8 cellular contexts compared by ENCODE assay signal in genomic region chr1:169586395-169587255, GRCh38. TPM values are rescaled to one million over a fixed set of nuclear protein-coding genes. Genes with fewer than 3 reads are reported as not detected.
DNase-seq lines count a peak whose midpoint lies in the region; ATAC-seq, FAIRE-seq and TF ChIP-seq lines count a peak whose summit lies in the region.

F5 (minus strand) TSS chr1:169586481; CDS start chr1:169586386, 95 bp downstream.

- no peak within 1 kb of the TSS for H3K4me3 Mint-ChIP-seq in chondrocyte (ENCODE audit: unreplicated experiment)

- H3K27ac Mint-ChIP-seq in chondrocyte (ENCODE audit: unreplicated experiment) = peak within 1 kb of the TSS; percentile 41

- peaks cover 5% of the 10 kb centered on the region for H3K4me1 Mint-ChIP-seq in chondrocyte (ENCODE audit: low read depth)

- peak; percentile 81 for FAIRE-seq in GM18507 (lab: Jason Lieb, UNC)

- H3K9me3 Mint-ChIP-seq in chondrocyte (ENCODE audit: low read depth) = no peaks in the 10 kb centered on the region

- DNase-seq in 8988T (peak; percentile 57), GM18507 (ENCODE audit: extremely low spot score, insufficient read length, low read depth) (peak; percentile 39), NCI-H2227 treated with DMSO at 0.1 percent for 48 hours (lab: John Stamatoyannopoulos, UW) (peak; percentile 53), chondrocyte (ENCODE audit: low spot score) (no peak), left kidney (ENCODE audit: low read depth, low spot score) (peak; percentile 87)
- DNase-seq in activated CD4-positive, alpha-beta T cell treated with anti-CD3 and anti-CD28 coated beads for 4 hours = peak; percentile 74 to 82
- DNase-seq in stimulated activated CD4-positive, alpha-beta T cell treated with anti-CD3 and anti-CD28 coated beads, Interleukin-1b, Interleukin-23, amount 100 ng/mL, for 4 hours (ENCODE audit: low read depth in 2 of 2) = peak; percentile 63 to 70

- H3K36me3 Mint-ChIP-seq in chondrocyte (ENCODE audit: low read depth) = no peaks in the 10 kb centered on the region

- TF ChIP-seq CTCF in chondrocyte (IDR thresholded peaks at IDR 0.05) = peak; percentile 64

- peak; percentile 82 for ATAC-seq in HG03025 (IDR thresholded peaks at IDR 0.05; ENCODE audit: low FRiP score, unreplicated experiment)

- peaks cover 52% of the 10 kb centered on the region for H3K27me3 Mint-ChIP-seq in chondrocyte (ENCODE audit: low read depth)

RNA-seq across cellular contexts. Expression of gene F5, which starts in this region (rescaled TPM):
- total RNA-seq in chondrocyte = not detected in 3 replicates
